Comparison of ENCODE assay signal across 8 cellular contexts in genomic region chr7:102285541-102286236, GRCh38. TPM values are rescaled to one million over a fixed set of nuclear protein-coding genes. Genes with fewer than 3 reads are reported as not detected.
DNase-seq lines count a peak whose midpoint lies in the region; ATAC-seq, FAIRE-seq and TF ChIP-seq lines count a peak whose summit lies in the region.

No MANE protein-coding gene starts in this region.

- BruUV-seq in HepG2 (replicated peaks; lab: Mats Ljungman, UMichigan), result no TSS peak

- no peaks in the 10 kb centered on the region for H3K9me3 Mint-ChIP-seq in activated CD4-positive, alpha-beta T cell treated with anti-CD3 and anti-CD28 coated beads for 36 hours (ENCODE audit: low read depth)
- no peaks in the 10 kb centered on the region for H3K9me3 Mint-ChIP-seq in activated naive CD8-positive, alpha-beta T cell treated with anti-CD3 and anti-CD28 coated beads for 36 hours
- H3K9me3 Mint-ChIP-seq in chondrocyte (ENCODE audit: low read depth), result no peaks in the 10 kb centered on the region

- DNase-seq in activated CD4-positive, alpha-beta T cell treated with anti-CD3 and anti-CD28 coated beads for 36 hours, result no peak
- DNase-seq in activated CD4-positive, alpha-beta T cell treated with anti-CD3 and anti-CD28 coated beads for 4 hours, result no peak
- no peak for DNase-seq in activated naive CD8-positive, alpha-beta T cell treated with anti-CD3 and anti-CD28 coated beads for 36 hours
- DNase-seq in HepG2 (ENCODE audit: low spot score) (no peak), thoracic aorta (ENCODE audit: low spot score) (no peak), NCI-H146 treated with DMSO at 0.1 percent for 48 hours (lab: John Stamatoyannopoulos, UW; ENCODE audit: unreplicated experiment) (no peak), NCI-H82 (lab: John Stamatoyannopoulos, UW) (no peak), chondrocyte (ENCODE audit: low spot score) (no peak)

- no peak overlapping the region for H2AFZ ChIP-seq in HepG2 (ENCODE audit: low read length)

- TF ChIP-seq EP300 in HepG2 (IDR thresholded peaks at IDR 0.05; ENCODE audit: low read depth in 2 of 2, low read length in 2 of 2), result no peak
- no peak for TF ChIP-seq EP300 in HepG2 (CRISPR knock-in tag; IDR thresholded peaks at IDR 0.05; ENCODE audit: borderline replicate concordance)

- no peak for TF ChIP-seq CTCF in HepG2 (CRISPR knock-in tag; IDR thresholded peaks at IDR 0.05)
- no peak for TF ChIP-seq CTCF in thoracic aorta (IDR thresholded peaks at IDR 0.05)
- TF ChIP-seq CTCF in chondrocyte (IDR thresholded peaks at IDR 0.05), result no peak

- H3K4me1 ChIP-seq in HepG2 (ENCODE audit: insufficient read depth, low read length) (peaks cover 33% of the 10 kb centered on the region), thoracic aorta (ENCODE audit: control insufficient read depth in 1 of 2, low read depth in 2 of 2) (peaks cover 11 to 31% of the 10 kb centered on the region in 2 donors)

- no peaks in the 10 kb centered on the region for H3K79me2 ChIP-seq in HepG2 (ENCODE audit: insufficient read depth, low read length)

- no peak for ATAC-seq in activated CD4-positive, alpha-beta T cell treated with anti-CD3 and anti-CD28 coated beads for 36 hours
- ATAC-seq in HepG2 (peak; percentile 14), thoracic aorta (ENCODE audit: insufficient number of reproducible peaks, low FRiP score, low read depth) (no peak)

- FAIRE-seq in HepG2 (lab: Jason Lieb, UNC), result no peak

- H3K9me3 ChIP-seq in HepG2 (ENCODE audit: low read length) (no peaks in the 10 kb centered on the region), thoracic aorta (no peaks in the 10 kb centered on the region)

- POLR2A ChIA-PET in activated CD4-positive, alpha-beta T cell treated with anti-CD3 and anti-CD28 coated beads for 36 hours (lab: Charles Lee), result no interaction called here
- POLR2A ChIA-PET in HepG2 (lab: Yijun Ruan, JAX), result no interaction called here

- H4K20me1 ChIP-seq in HepG2 (ENCODE audit: insufficient read depth, low read length), result peaks cover 5% of the 10 kb centered on the region; the same call in 1 of the 2 replicates

- H3K27ac Mint-ChIP-seq in activated CD4-positive, alpha-beta T cell treated with anti-CD3 and anti-CD28 coated beads for 36 hours, result no peak overlapping the region
- no peak overlapping the region for H3K27ac Mint-ChIP-seq in activated naive CD8-positive, alpha-beta T cell treated with anti-CD3 and anti-CD28 coated beads for 36 hours
- H3K27ac Mint-ChIP-seq in chondrocyte (ENCODE audit: unreplicated experiment), result no peak overlapping the region

- H3K27me3 Mint-ChIP-seq in activated CD4-positive, alpha-beta T cell treated with anti-CD3 and anti-CD28 coated beads for 36 hours, result peaks cover 12% of the 10 kb centered on the region
- H3K27me3 Mint-ChIP-seq in activated naive CD8-positive, alpha-beta T cell treated with anti-CD3 and anti-CD28 coated beads for 36 hours, result peaks cover 17% of the 10 kb centered on the region
- H3K27me3 Mint-ChIP-seq in chondrocyte (ENCODE audit: low read depth), result no peaks in the 10 kb centered on the region

- H3K36me3 ChIP-seq in HepG2 (replicated peaks in 1 of 2; ENCODE audit: control insufficient read depth in 1 of 2, insufficient read depth in 2 of 2, low read length in 2 of 2) (no peaks in the 10 kb centered on the region), thoracic aorta (no peaks in the 10 kb centered on the region)

- intact Hi-C loops in activated CD4-positive, alpha-beta T cell treated with anti-CD3 and anti-CD28 coated beads for 36 hours (cut with DNase I, micrococcal nuclease), result loop anchor here (1.0 to 10.0 kb wide), 5 partner anchors 78 to 179 kb away; partner anchors contain the start of genes ALKBH4 (in 2 of the 2), LRWD1 (in 2 of the 2) and PRKRIP1 (in 1 of the 2)
- intact Hi-C loops in HepG2 (cut with micrococcal nuclease; ENCODE audit: unreplicated experiment), result no loop called here

- CTCF ChIA-PET in activated CD4-positive, alpha-beta T cell treated with anti-CD3 and anti-CD28 coated beads for 36 hours (lab: Charles Lee), result no interaction called here
- CTCF ChIA-PET in HepG2 (lab: Yijun Ruan, JAX; ENCODE audit: low intra/inter-chr PET ratio, low total read pairs), result no interaction called here

- H3K36me3 Mint-ChIP-seq in activated CD4-positive, alpha-beta T cell treated with anti-CD3 and anti-CD28 coated beads for 36 hours (ENCODE audit: low read depth), result no peaks in the 10 kb centered on the region
- no peaks in the 10 kb centered on the region for H3K36me3 Mint-ChIP-seq in activated naive CD8-positive, alpha-beta T cell treated with anti-CD3 and anti-CD28 coated beads for 36 hours
- no peaks in the 10 kb centered on the region for H3K36me3 Mint-ChIP-seq in chondrocyte (ENCODE audit: low read depth)

- H3K27me3 ChIP-seq in HepG2 (ENCODE audit: control insufficient read depth in 1 of 2, insufficient read depth in 2 of 2, low read length in 2 of 2), result peaks cover 2 to 21% of the 10 kb centered on the region in 2 experiments; a peak in 3 of 5 replicates
- no peaks in the 10 kb centered on the region for H3K27me3 ChIP-seq in thoracic aorta (replicated peaks; ENCODE audit: insufficient read depth)

- H3K4me3 ChIP-seq in HepG2 (replicated peaks in 1 of 3; ENCODE audit: insufficient read depth in 1 of 3, low read depth in 2 of 3, low read length in 3 of 3) (peak overlapping the region; percentile 66 to 80 (median 71); a peak in 4 of 6 replicates), thoracic aorta (peak overlapping the region; percentile 90)

- H3K4me2 ChIP-seq in HepG2 (ENCODE audit: low read depth, low read length), result peak overlapping the region; percentile 93

- 34% methylated on average over 15 of the region's 19 CpGs for WGBS in HepG2 (ENCODE audit: low lambda C conversion rate)

- no peak for TF ChIP-seq RAD21 in HepG2 (CRISPR knock-in tag; IDR thresholded peaks at IDR 0.05)

- no peak overlapping the region for H3K27ac ChIP-seq in HepG2 (ENCODE audit: extremely low read length, insufficient read depth, low read length)
- peak overlapping the region; percentile 70 to 72 for H3K27ac ChIP-seq in thoracic aorta

- peak overlapping the region; percentile 78; the same call in 1 of the 2 replicates for H3K9ac ChIP-seq in HepG2 (ENCODE audit: insufficient read depth, low read depth, low read length)

- peak overlapping the region; percentile 13 for H3K4me3 Mint-ChIP-seq in activated CD4-positive, alpha-beta T cell treated with anti-CD3 and anti-CD28 coated beads for 36 hours
- peak overlapping the region; percentile 55 for H3K4me3 Mint-ChIP-seq in activated naive CD8-positive, alpha-beta T cell treated with anti-CD3 and anti-CD28 coated beads for 36 hours
- H3K4me3 Mint-ChIP-seq in chondrocyte (ENCODE audit: unreplicated experiment), result no peak overlapping the region

- peaks cover 30% of the 10 kb centered on the region for H3K4me1 Mint-ChIP-seq in activated CD4-positive, alpha-beta T cell treated with anti-CD3 and anti-CD28 coated beads for 36 hours
- H3K4me1 Mint-ChIP-seq in activated naive CD8-positive, alpha-beta T cell treated with anti-CD3 and anti-CD28 coated beads for 36 hours, result peaks cover 26% of the 10 kb centered on the region
- peaks cover 6% of the 10 kb centered on the region for H3K4me1 Mint-ChIP-seq in chondrocyte (ENCODE audit: low read depth)

- in situ Hi-C loops in HepG2 (cut with HindIII; ENCODE audit: extremely low pct_ligation_motif_present, low pct_unique_long_range_greater_than_20kb), result loop anchor here (5.0 kb wide), 1 partner anchor 107 kb away; no protein-coding TSS in a partner anchor

- no peak for TF ChIP-seq POLR2A in HepG2 (IDR thresholded peaks at IDR 0.05; ENCODE audit: insufficient read depth in 1 of 2, low read depth in 2 of 2, low read length in 2 of 2)

TF ChIP-seq in HepG2, 621 proteins besides CTCF, POLR2A, EP300 and RAD21 (continues in another document):
- TF ChIP-seq ZNF503 (CRISPR knock-in tag; IDR thresholded peaks at IDR 0.05), result no peak

RNA-seq across cellular contexts. Expression of gene SH2B2, which starts 1.0 kb away (rescaled TPM):
- 1 to 10 TPM; 2.7 to 3.2 TPM for total RNA-seq in activated CD4-positive, alpha-beta T cell treated with anti-CD3 and anti-CD28 coated beads for 36 hours
- total RNA-seq in activated naive CD8-positive, alpha-beta T cell treated with anti-CD3 and anti-CD28 coated beads for 36 hours, result 1 to 10 TPM; 2.9 to 3.6 TPM
- total RNA-seq in HepG2 (2016; rRNA removed; fragmentation: Illumina TruSeq; extraction: Trizol) (0.14 and 0.46 TPM in 2 replicates), thoracic aorta (10 to 100 TPM; 10.0 to 30.2 TPM), chondrocyte (2.3 to 4.1 TPM (median 2.6 TPM) in 3 replicates)
- 0.26 and 0.51 TPM in 2 replicates for total RNA-seq in HepG2 (2016; cell fraction: cytosol; rRNA removed; fragmentation: Illumina TruSeq; extraction: Trizol; ENCODE audit: low read depth)
- 0.45 and 0.63 TPM in 2 replicates for total RNA-seq in HepG2 (2016; cell fraction: insoluble cytoplasmic fraction; rRNA removed; fragmentation: Illumina TruSeq; extraction: Trizol)
- total RNA-seq in HepG2 (2016; cell fraction: membrane; rRNA removed; fragmentation: Illumina TruSeq; extraction: Trizol), result 0.46 and 0.55 TPM in 2 replicates
- not detected in 2 replicates for total RNA-seq in HepG2 (2016; cell fraction: nucleus; rRNA removed; fragmentation: Illumina TruSeq; extraction: Trizol)
- 1.3 and 1.7 TPM in 2 replicates for polyA plus RNA-seq in HepG2 (2011; rRNA removed)
- polyA plus RNA-seq in HepG2 (2011; cell fraction: cytosol; rRNA removed), result 1.7 and 2.3 TPM in 2 replicates
- 4.6 and 5.0 TPM in 2 replicates for polyA plus RNA-seq in HepG2 (2011; cell fraction: nucleus; rRNA removed)
- polyA plus RNA-seq in HepG2 (2012), result 1.0 and 1.2 TPM in 2 replicates
- 0.41 and 0.54 TPM in 2 replicates for polyA plus RNA-seq in HepG2 (2016; cell fraction: cytosol; fragmentation: Illumina TruSeq; extraction: Trizol; ENCODE audit: low read depth)
- polyA plus RNA-seq in HepG2 (2016; cell fraction: insoluble cytoplasmic fraction; fragmentation: Illumina TruSeq; extraction: Trizol; ENCODE audit: low read depth), result 0.63 and 0.64 TPM in 2 replicates
- polyA plus RNA-seq in HepG2 (2016; cell fraction: membrane; fragmentation: Illumina TruSeq; extraction: Trizol; ENCODE audit: low read depth), result 0.58 and 0.90 TPM in 2 replicates
- polyA plus RNA-seq in HepG2 (2016; cell fraction: nucleus; fragmentation: Illumina TruSeq; extraction: Trizol; ENCODE audit: insufficient read depth, low read depth), result 0.46 and 1.1 TPM in 2 replicates
- polyA minus RNA-seq in HepG2 (2011; rRNA and poly(A)+ RNA removed; ENCODE audit: low replicate concordance), result 1.5 and 3.3 TPM in 2 replicates
- polyA minus RNA-seq in HepG2 (2011; cell fraction: cytosol; rRNA and poly(A)+ RNA removed), result 1.3 and 2.5 TPM in 2 replicates
- 0.90 and 1.6 TPM in 2 replicates for polyA minus RNA-seq in HepG2 (2011; cell fraction: nucleus; rRNA and poly(A)+ RNA removed)
